In genomic region chr5:178241259-178241658, GRCh38 we compare ENCODE assay signal across 11 cellular contexts. TPM values are rescaled to one million over a fixed set of nuclear protein-coding genes. Genes with fewer than 3 reads are reported as not detected.
DNase-seq lines count a peak whose midpoint lies in the region; ATAC-seq lines count a peak whose summit lies in the region.
"Had no signal": no experiment of that assay in that cellular context is flagged by ENCODE, and none has a peak within 500 bp of the region (broad histone marks: within the 10 kb centered on the region; RNA-seq: fewer than 3 reads in every experiment).

No MANE protein-coding gene starts in this region.

- CTCF ChIA-PET in T-cell (lab: Charles Lee), result no interaction called here

- peak overlapping the region; percentile 17 to 77 (median 35) for H3K4me3 Mint-ChIP-seq in T-cell

- peak overlapping the region; percentile 88 to 93 for H3K27ac Mint-ChIP-seq in T-cell

- POLR2A ChIA-PET in T-cell (lab: Charles Lee), result no interaction called here

- H3K4me1 Mint-ChIP-seq in T-cell, result peaks cover 34 to 50% (median 43%) of the 10 kb centered on the region in 3 donors

- ATAC-seq in GM21390 (IDR thresholded peaks at IDR 0.05; ENCODE audit: unreplicated experiment), result peak; percentile 37
- peak; percentile 13 to 51 (median 28) for ATAC-seq in T-cell (replicated peaks in 1 of 4)
- ATAC-seq in Right ventricle myocardium superior (ENCODE audit: poor library complexity), result peak; percentile 17

- no peaks in the 10 kb centered on the region for H3K9me3 Mint-ChIP-seq in T-cell

- DNase-seq in T-cell (no peak), Right ventricle myocardium superior (peak; percentile 72), COLO668 (lab: John Stamatoyannopoulos, UW; ENCODE audit: unreplicated experiment) (no peak), NCI-H2171 treated with DMSO at 0.1 percent for 48 hours (lab: John Stamatoyannopoulos, UW) (no peak), kidney tubule cell (ENCODE audit: low spot score) (no peak), NCI-H1417 treated with DMSO at 0.1 percent for 48 hours (lab: John Stamatoyannopoulos, UW) (no peak)
- peak; percentile 50 for DNase-seq in stimulated activated CD8-positive, alpha-beta memory T cell treated with anti-CD3 and anti-CD28 coated beads, Interleukin-4, amount 100 ng/mL, for 48 hours
- DNase-seq: activated CD8-positive, alpha-beta memory T cell treated with anti-CD3 and anti-CD28 coated beads, Interleukin-2, amount 50 U/mL, for 48 hours; NCI-H1436 had no signal

- intact Hi-C loops in Right ventricle myocardium superior (cut with DNase I), result no loop called here

- H3K27me3 Mint-ChIP-seq in T-cell, result no peaks in the 10 kb centered on the region

- H3K36me3 Mint-ChIP-seq in T-cell, result no peaks in the 10 kb centered on the region

RNA-seq across cellular contexts. Expression of gene PHYKPL, which starts 8.7 kb away (rescaled TPM):
- total RNA-seq in T-cell (100 to 1,000 TPM; 135 to 208 (median 193) TPM), Right ventricle myocardium superior (34.4 TPM)

RNA-seq across cellular contexts. Expression of gene HNRNPAB, which starts 36.9 kb away (rescaled TPM):
- total RNA-seq in T-cell (10 to 100 TPM; 78.8 to 89.2 (median 85.1) TPM), Right ventricle myocardium superior (83.4 TPM)

RNA-seq across cellular contexts. Expression of gene GMCL2, which starts 54.1 kb away (rescaled TPM):
- total RNA-seq in T-cell (not detected), Right ventricle myocardium superior (not detected)
- total RNA-seq: osteocyte had no signal

Comparison
In these comparisons a context has a peak if more than half of its experiments do, and no peak if none do; other contexts are left out.
1. DNase-seq: peak in Right ventricle myocardium superior (single experiment) and stimulated activated CD8-positive, alpha-beta memory T cell treated with anti-CD3 and anti-CD28 coated beads, Interleukin-4, amount 100 ng/mL, for 48 hours (single experiment); none in T-cell (0 of 34), COLO668 (single experiment), NCI-H2171 treated with DMSO at 0.1 percent for 48 hours (single experiment), kidney tubule cell (single experiment) and NCI-H1417 treated with DMSO at 0.1 percent for 48 hours (single experiment).
2. Peak in every context shown above with its lines, with median percentiles within 50 percentile points of each other: ATAC-seq.